Comparison of ENCODE assay signal across 12 cellular contexts in the genomic region with DNA sequence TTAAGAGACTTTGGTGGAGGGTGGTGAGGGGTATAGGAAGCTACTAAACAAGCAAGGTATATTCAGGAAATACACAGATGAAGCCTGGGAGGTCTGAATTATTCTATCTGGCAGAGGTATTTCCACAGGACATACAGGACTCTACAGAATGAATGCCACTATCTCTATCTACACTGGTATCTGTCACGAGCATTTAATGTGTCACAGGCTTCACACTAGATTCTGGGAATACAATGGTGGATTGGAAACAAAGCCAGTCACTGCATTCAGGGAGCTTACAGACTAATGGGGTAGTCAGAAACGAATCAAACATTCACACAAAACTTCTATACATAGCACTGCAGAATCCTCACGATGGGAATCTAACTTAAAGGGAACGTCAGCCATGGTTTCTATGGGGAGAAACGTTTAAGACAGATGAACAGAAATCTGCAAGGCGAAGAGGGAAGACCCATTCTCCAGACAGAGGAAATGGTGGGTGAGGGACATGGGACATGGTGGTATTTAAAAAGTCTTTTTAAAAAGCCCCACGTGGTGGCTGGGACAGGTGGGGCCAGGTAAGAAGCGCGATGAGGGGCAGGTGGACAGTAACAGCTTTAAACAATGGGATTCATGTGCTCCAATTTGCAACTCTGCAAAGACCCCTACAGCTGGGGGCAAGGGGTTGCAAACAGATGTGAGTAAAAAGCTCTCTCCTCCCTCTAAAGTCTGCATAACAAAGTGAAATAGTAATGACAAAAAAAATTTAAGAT. TPM values are rescaled to one million over a fixed set of nuclear protein-coding genes. Genes with fewer than 3 reads are reported as not detected.
DNase-seq lines count a peak whose midpoint lies in the region; ATAC-seq and TF ChIP-seq lines count a peak whose summit lies in the region.
"Had no signal": no experiment of that assay in that cellular context is flagged by ENCODE, and none has a peak within 500 bp of the region (broad histone marks: within the 10 kb centered on the region; RNA-seq: fewer than 3 reads in every experiment).

No MANE protein-coding gene starts in this region.

- DNase-seq in activated naive CD8-positive, alpha-beta T cell treated with anti-CD3 and anti-CD28 coated beads for 36 hours = no peak
- DNase-seq in ascending aorta (ENCODE audit: low spot score in 2 of 2) (no peak), mesendoderm (peak; percentile 82), tibial artery (no peak), COLO829 (ENCODE audit: low spot score) (no peak), GM13976 (ENCODE audit: low spot score) (no peak)
- DNase-seq: activated CD4-positive, alpha-beta T cell treated with anti-CD3 and anti-CD28 coated beads for 1 hour; activated gamma-delta T cell treated with Interleukin-2 at 50 U/mL for 16 hours; NCI-H1048; NCI-H526 treated with DMSO at 0.1 percent for 48 hours had no signal

- no peak overlapping the region for H3K4ac ChIP-seq in mesendoderm (ENCODE audit: low read depth, low read length)

- no peak overlapping the region for H3K4me3 Mint-ChIP-seq in activated naive CD8-positive, alpha-beta T cell
- no peak overlapping the region for H3K4me3 Mint-ChIP-seq in activated naive CD8-positive, alpha-beta T cell treated with anti-CD3 and anti-CD28 coated beads for 36 hours

- no CpG with 5 or more reads among the region's 9 CpGs for WGBS in mesendoderm (ENCODE audit: extremely low coverage, insufficient coverage, low lambda C conversion rate)

- H3K79me2 ChIP-seq in mesendoderm (ENCODE audit: control insufficient read depth, insufficient read depth, low read length) = peaks cover 51% of the 10 kb centered on the region

- no peak for TF ChIP-seq CTCF in ascending aorta (IDR thresholded peaks at IDR 0.05)
- no peak for TF ChIP-seq CTCF in tibial artery (IDR thresholded peaks at IDR 0.05)
- no peak for TF ChIP-seq CTCF in GM13976 (IDR thresholded peaks at IDR 0.05; ENCODE audit: borderline replicate concordance, control extremely low read depth, extremely low read depth, insufficient read depth, missing control alignments)

- no peak overlapping the region for H3K4me2 ChIP-seq in mesendoderm (ENCODE audit: low read length)

- H3K4me3 ChIP-seq in ascending aorta (peak overlapping the region in 1 of 2 donors; percentile 21), mesendoderm (ENCODE audit: low read length) (no peak overlapping the region), tibial artery (no peak overlapping the region)

- H3K9me3 Mint-ChIP-seq in activated naive CD8-positive, alpha-beta T cell (ENCODE audit: low read depth) = peaks cover 8% of the 10 kb centered on the region
- H3K9me3 Mint-ChIP-seq in activated naive CD8-positive, alpha-beta T cell treated with anti-CD3 and anti-CD28 coated beads for 36 hours = peaks cover 7% of the 10 kb centered on the region

- in situ Hi-C loops in GM13976 (cut with MboI; ENCODE audit: low sequenced_read_pairs, unreplicated experiment) = no loop called here

- H3K27ac Mint-ChIP-seq in activated naive CD8-positive, alpha-beta T cell = peak overlapping the region; percentile 30
- no peak overlapping the region for H3K27ac Mint-ChIP-seq in activated naive CD8-positive, alpha-beta T cell treated with anti-CD3 and anti-CD28 coated beads for 36 hours

- H3K36me3 ChIP-seq in ascending aorta = no peaks in the 10 kb centered on the region
- no peaks in the 10 kb centered on the region for H3K36me3 ChIP-seq in mesendoderm (ENCODE audit: control insufficient read depth, insufficient read depth, low read length)
- H3K36me3 ChIP-seq in tibial artery = no peaks in the 10 kb centered on the region

- H4K5ac ChIP-seq in mesendoderm (ENCODE audit: low read length) = no peak overlapping the region

- H2AK5ac ChIP-seq in mesendoderm (ENCODE audit: low read length) = no peak overlapping the region

- no peak for ATAC-seq in GM18511 (IDR thresholded peaks at IDR 0.05; ENCODE audit: unreplicated experiment)

- peaks cover 33% of the 10 kb centered on the region for H3K79me1 ChIP-seq in mesendoderm (ENCODE audit: low read length)

- H3K9ac ChIP-seq in mesendoderm (ENCODE audit: low read length) = no peak overlapping the region

- no peak overlapping the region for H2BK15ac ChIP-seq in mesendoderm (replicated peaks; ENCODE audit: low read depth)

- H3K9me3 ChIP-seq in ascending aorta = no peaks in the 10 kb centered on the region
- no peaks in the 10 kb centered on the region for H3K9me3 ChIP-seq in tibial artery

- H3K4me1 ChIP-seq in ascending aorta (peaks cover 19 to 83% of the 10 kb centered on the region in 2 donors), mesendoderm (ENCODE audit: control insufficient read depth, low read depth, low read length) (peaks cover 21% of the 10 kb centered on the region), tibial artery (peaks cover 0 to 100% (median 82%) of the 10 kb centered on the region in 4 donors)

- H4K8ac ChIP-seq in mesendoderm (ENCODE audit: low read depth, low read length) = no peak overlapping the region

- no peak overlapping the region for H3K23ac ChIP-seq in mesendoderm (ENCODE audit: low read length)

- H3K27me3 ChIP-seq in ascending aorta (no peaks in the 10 kb centered on the region), mesendoderm (ENCODE audit: insufficient read depth, low read length, poor library complexity) (no peaks in the 10 kb centered on the region), tibial artery (no peaks in the 10 kb centered on the region)

- no peak overlapping the region for H3K18ac ChIP-seq in mesendoderm (ENCODE audit: low read length)

- no peak overlapping the region for H2BK120ac ChIP-seq in mesendoderm (ENCODE audit: low read depth, low read length)

- no peak overlapping the region for H3K56ac ChIP-seq in mesendoderm (ENCODE audit: low read length)

- peaks cover 2% of the 10 kb centered on the region for H3K27me3 Mint-ChIP-seq in activated naive CD8-positive, alpha-beta T cell
- peaks cover 17% of the 10 kb centered on the region for H3K27me3 Mint-ChIP-seq in activated naive CD8-positive, alpha-beta T cell treated with anti-CD3 and anti-CD28 coated beads for 36 hours

- peaks cover 75% of the 10 kb centered on the region for H3K4me1 Mint-ChIP-seq in activated naive CD8-positive, alpha-beta T cell (ENCODE audit: low read depth)
- H3K4me1 Mint-ChIP-seq in activated naive CD8-positive, alpha-beta T cell treated with anti-CD3 and anti-CD28 coated beads for 36 hours = peaks cover 65% of the 10 kb centered on the region

- no peak overlapping the region for H2BK5ac ChIP-seq in mesendoderm (ENCODE audit: low read length)

- peak overlapping the region; percentile 89 to 90 for H3K27ac ChIP-seq in ascending aorta
- H3K27ac ChIP-seq in mesendoderm (ENCODE audit: low read depth, low read length) = no peak overlapping the region
- peak overlapping the region; percentile 91 to 99 for H3K27ac ChIP-seq in tibial artery

- peaks cover 14% of the 10 kb centered on the region for H3K36me3 Mint-ChIP-seq in activated naive CD8-positive, alpha-beta T cell
- peaks cover 24% of the 10 kb centered on the region for H3K36me3 Mint-ChIP-seq in activated naive CD8-positive, alpha-beta T cell treated with anti-CD3 and anti-CD28 coated beads for 36 hours

- intact Hi-C loops in ascending aorta (cut with DNase I) (no loop called here), tibial artery (cut with DNase I; ENCODE audit: low total_unique reads) (no loop called here)

RNA-seq across cellular contexts. Expression of a gene that starts 16.5 kb away (rescaled TPM):
- total RNA-seq in activated naive CD8-positive, alpha-beta T cell treated with anti-CD3 and anti-CD28 coated beads for 36 hours = 1 to 10 TPM; 8.2 to 8.5 TPM
- 62.3 TPM for total RNA-seq in ascending aorta
- polyA plus RNA-seq in mesendoderm (2013, experiment 1 of 2) = 10.9 TPM
- 12.6 TPM for polyA plus RNA-seq in mesendoderm (2013, experiment 2 of 2)
